1 cellular context compared by ENCODE assay signal in genomic region chr6:27161115-27161514, GRCh38.
TF ChIP-seq lines count a peak whose summit lies in the region.

No MANE protein-coding gene starts in this region.

TF ChIP-seq in GM23338, 12 proteins besides CTCF, POLR2A, EP300 and RAD21 (continued from another document):
- TF ChIP-seq ZNF462 (CRISPR knock-in tag; IDR thresholded peaks at IDR 0.05) = peak; percentile 65; the same call in 1 of the 2 replicates
- no peak for TF ChIP-seq POLR2AphosphoS5 (IDR thresholded peaks at IDR 0.05; ENCODE audit: low read depth)
- no peak for TF ChIP-seq EZH2phosphoT487 (IDR thresholded peaks at IDR 0.05; ENCODE audit: unreplicated experiment)
TF ChIP-seq in GM23338: peak in this region for 1.
